21 cellular contexts compared by ENCODE assay signal in the genomic region with DNA sequence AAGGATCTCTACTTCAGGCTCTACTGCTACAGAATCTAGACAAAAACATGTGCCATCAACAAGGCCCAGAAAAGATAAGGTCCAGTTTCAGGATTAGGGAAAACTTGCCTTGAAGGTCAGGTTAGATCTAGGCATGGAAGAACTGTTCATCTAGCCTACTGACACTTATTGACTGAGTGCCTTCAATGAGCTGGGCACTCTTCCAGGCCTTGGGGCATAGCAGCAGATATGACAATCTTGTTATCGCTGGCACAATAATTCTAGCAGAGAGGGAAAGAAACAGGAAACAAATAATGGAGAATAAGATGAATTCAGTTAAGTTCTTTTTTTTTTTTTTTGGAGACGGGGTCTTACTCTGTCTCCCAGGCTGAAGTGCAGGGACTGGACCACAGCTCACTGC.
A peak's percentile ranks its signal among the peaks of the same experiment; 100 is the strongest.
DNase-seq lines count a peak whose midpoint lies in the region; ATAC-seq, FAIRE-seq and TF ChIP-seq lines count a peak whose summit lies in the region.
"Had no signal": no experiment of that assay in that cellular context is flagged by ENCODE, and none has a peak within 500 bp of the region (broad histone marks: within the 10 kb centered on the region; RNA-seq: fewer than 3 reads in every experiment).

No MANE protein-coding gene starts in this region.

- H4K20me1 ChIP-seq in SK-N-SH (ENCODE audit: insufficient read depth), result no peaks in the 10 kb centered on the region
- H4K20me1 ChIP-seq: BLaER1 had no signal

- WGBS in SK-N-SH (ENCODE audit: low lambda C conversion rate), result 23% methylated on average over 2 of the region's 2 CpGs
- WGBS in pancreas, 2 donors, result 11 to 32% methylated on average over 2 of the region's 2 CpGs

- FAIRE-seq in pancreas (lab: Jason Lieb, UNC) (no peak), urothelium cell line (lab: Jason Lieb, UNC) (peak; percentile 48)
- FAIRE-seq: GM12892, GM18507, H54 had no signal

- peaks cover 17 to 26% of the 10 kb centered on the region in 2 donors for H3K27me3 Mint-ChIP-seq in natural killer cell treated with Interleukin-12 subunit alpha and Interleukin-12 subunit beta and Interleukin-15 and Interleukin-18, amount 100 ng/mL, for 72 hours
- H3K27me3 Mint-ChIP-seq in natural killer cell (ENCODE audit: low read depth in 2 of 2), result peaks cover 4 to 20% of the 10 kb centered on the region in 2 donors

- H3K79me2 ChIP-seq in SK-N-SH (ENCODE audit: insufficient read depth), result no peaks in the 10 kb centered on the region

- no peaks in the 10 kb centered on the region for H3K9me2 ChIP-seq in SK-N-SH

- H3K4me3 ChIP-seq in SK-N-SH (ENCODE audit: low read depth in 2 of 2, low read length in 1 of 2) (no peak overlapping the region), pancreas (no peak overlapping the region)
- H3K4me3 ChIP-seq: BLaER1, GM23248 had no signal

- peaks cover 0 to 4% of the 10 kb centered on the region in 2 experiments; a peak in 2 of 4 replicates for H3K4me1 ChIP-seq in SK-N-SH (ENCODE audit: control insufficient read depth in 1 of 2, insufficient read depth in 2 of 2, low read depth in 1 of 2, low read length in 1 of 2)
- peaks cover 0 to 5% (median 0%) of the 10 kb centered on the region in 3 donors for H3K4me1 ChIP-seq in pancreas
- H3K4me1 ChIP-seq in foreskin keratinocyte, result no peaks in the 10 kb centered on the region
- H3K4me1 ChIP-seq: BLaER1 had no signal

- no peak overlapping the region for H3K27ac Mint-ChIP-seq in natural killer cell treated with Interleukin-12 subunit alpha and Interleukin-12 subunit beta and Interleukin-15 and Interleukin-18, amount 100 ng/mL, for 72 hours
- H3K27ac Mint-ChIP-seq in natural killer cell, result no peak overlapping the region
- H3K27ac Mint-ChIP-seq: CD4-positive, alpha-beta memory T cell had no signal

- TF ChIP-seq RAD21 in SK-N-SH (IDR thresholded peaks at IDR 0.05; ENCODE audit: low read length), result no peak

- no peaks in the 10 kb centered on the region for H3K36me3 Mint-ChIP-seq in natural killer cell treated with Interleukin-12 subunit alpha and Interleukin-12 subunit beta and Interleukin-15 and Interleukin-18, amount 100 ng/mL, for 72 hours
- H3K36me3 Mint-ChIP-seq in natural killer cell, result no peaks in the 10 kb centered on the region
- H3K36me3 Mint-ChIP-seq: CD14-positive monocyte; CD4-positive, alpha-beta memory T cell had no signal

- TF ChIP-seq CTCF in SK-N-SH (IDR thresholded peaks at IDR 0.05) (no peak), natural killer cell (IDR thresholded peaks at IDR 0.05) (no peak), pancreas (IDR thresholded peaks at IDR 0.05) (no peak), foreskin keratinocyte (conservative IDR thresholded peaks at IDR 0.05) (no peak)

- intact Hi-C loops in natural killer cell (cut with micrococcal nuclease) (loop anchor here (2.0 kb wide), 1 partner anchor 323 kb away; no protein-coding TSS in a partner anchor), pancreas (cut with DNase I) (loop anchor here in 2 of 3 donors (10.0 kb wide), 1 partner anchor 319 kb away; no protein-coding TSS in a partner anchor)

- DNase-seq in SK-N-SH, result no peak
- DNase-seq in natural killer cell treated with Interleukin-12 subunit alpha and Interleukin-12 subunit beta and Interleukin-15 and Interleukin-18, amount 100 ng/mL, for 72 hours (ENCODE audit: low spot score), result peak; percentile 8
- DNase-seq in natural killer cell, result no peak
- no peak for DNase-seq in pancreas
- no peak for DNase-seq in urothelium cell line (ENCODE audit: low spot score)
- no peak for DNase-seq in foreskin keratinocyte
- DNase-seq in germinal center (ENCODE audit: low spot score), result no peak
- DNase-seq: 8988T; CD4-positive, alpha-beta memory T cell; DMS153; DMS79; GDM1; GM23248; HCEC 1CT had no signal

- no peaks in the 10 kb centered on the region for H3K4me1 Mint-ChIP-seq in natural killer cell treated with Interleukin-12 subunit alpha and Interleukin-12 subunit beta and Interleukin-15 and Interleukin-18, amount 100 ng/mL, for 72 hours (ENCODE audit: low read depth in 2 of 2)
- no peaks in the 10 kb centered on the region for H3K4me1 Mint-ChIP-seq in natural killer cell
- H3K4me1 Mint-ChIP-seq: CD14-positive monocyte; CD4-positive, alpha-beta memory T cell had no signal

- H3K27me3 ChIP-seq in SK-N-SH (ENCODE audit: insufficient read depth), result peaks cover 5% of the 10 kb centered on the region; the same call in 1 of the 2 replicates
- H3K27me3 ChIP-seq in pancreas, result no peaks in the 10 kb centered on the region
- peaks cover 8% of the 10 kb centered on the region for H3K27me3 ChIP-seq in foreskin keratinocyte
- H3K27me3 ChIP-seq: BLaER1 had no signal

- POLR2A ChIA-PET in SK-N-SH (lab: Yijun Ruan, JAX), result interaction anchor here (3.5 kb wide), 1 partner anchor 140 kb away, joined by 35 read pairs; no protein-coding TSS in a partner anchor

- CTCF ChIA-PET in SK-N-SH (lab: Yijun Ruan, JAX), result interaction anchor here (1.0 to 14.1 kb wide), 28 partner anchors 7 to 584 kb away, joined by 3 to 1191 read pairs (median 12); partner anchors contain the start of genes ADCYAP1R1, CRHR2, GHRHR and INMT

- H3K27ac ChIP-seq in SK-N-SH (ENCODE audit: low read depth in 2 of 2, low read length in 1 of 2) (no peak overlapping the region), pancreas (no peak overlapping the region), foreskin keratinocyte (no peak overlapping the region)
- H3K27ac ChIP-seq: BLaER1, GM23248, HL-60 had no signal

- H2AFZ ChIP-seq in SK-N-SH (ENCODE audit: low read depth), result no peak overlapping the region
- H2AFZ ChIP-seq: GM23248 had no signal

- H3K9ac ChIP-seq in SK-N-SH, result no peak overlapping the region
- H3K9ac ChIP-seq: BLaER1, GM23248 had no signal

- H3K4me2 ChIP-seq in SK-N-SH, result no peak overlapping the region
- H3K4me2 ChIP-seq: BLaER1 had no signal

- no peak for TF ChIP-seq EP300 in SK-N-SH (IDR thresholded peaks at IDR 0.05; ENCODE audit: borderline replicate concordance in 1 of 2, low read depth in 1 of 2, low read length in 1 of 2)

- H3K9me3 Mint-ChIP-seq in natural killer cell treated with Interleukin-12 subunit alpha and Interleukin-12 subunit beta and Interleukin-15 and Interleukin-18, amount 100 ng/mL, for 72 hours, result no peaks in the 10 kb centered on the region
- H3K9me3 Mint-ChIP-seq in natural killer cell, result no peaks in the 10 kb centered on the region

- H3K36me3 ChIP-seq in SK-N-SH (replicated peaks in 1 of 2; ENCODE audit: control insufficient read depth in 1 of 2, insufficient read depth in 2 of 2, low read length in 1 of 2) (no peaks in the 10 kb centered on the region), pancreas (no peaks in the 10 kb centered on the region)
- H3K36me3 ChIP-seq: BLaER1 had no signal

- ATAC-seq in SK-N-SH treated with all-trans-retinoic acid at 6 μM for 48 hours (no peak), natural killer cell (no peak), pancreas (peak; percentile 23 to 49 (median 33)), foreskin keratinocyte (no peak)
- no peak for ATAC-seq in natural killer cell treated with Interleukin-12 subunit alpha and Interleukin-12 subunit beta and Interleukin-15 and Interleukin-18, amount 100 ng/mL, for 72 hours

- H3K4me3 Mint-ChIP-seq in natural killer cell treated with Interleukin-12 subunit alpha and Interleukin-12 subunit beta and Interleukin-15 and Interleukin-18, amount 100 ng/mL, for 72 hours, result no peak overlapping the region
- H3K4me3 Mint-ChIP-seq in natural killer cell, result no peak overlapping the region
- H3K4me3 Mint-ChIP-seq: CD14-positive monocyte; CD4-positive, alpha-beta memory T cell had no signal

- H3F3A ChIP-seq in SK-N-SH (replicated peaks; ENCODE audit: insufficient read depth), result no peaks in the 10 kb centered on the region

- H3K9me3 ChIP-seq in SK-N-SH (no peaks in the 10 kb centered on the region), pancreas (no peaks in the 10 kb centered on the region)
- H3K9me3 ChIP-seq: BLaER1 had no signal

TF ChIP-seq in SK-N-SH, 30 proteins besides CTCF, POLR2A, EP300 and RAD21:
- peak; percentile 25; the same call in 1 of the 2 replicates for TF ChIP-seq GATA2 (CRISPR knock-in tag; IDR thresholded peaks at IDR 0.05)
- no peak for TF ChIP-seq SIN3A (IDR thresholded peaks at IDR 0.05; ENCODE audit: borderline replicate concordance, low read depth, low read length)
TF ChIP-seq in SK-N-SH: peak in this region for 1.

TF ChIP-seq in SK-N-SH treated with all-trans-retinoic acid at 6 μM for 48 hours, 23 proteins besides CTCF, POLR2A, EP300 and RAD21 (continues in another document):
- TF ChIP-seq ZNF8 (CRISPR knock-in tag; IDR thresholded peaks at IDR 0.05), result no peak
- TF ChIP-seq TSHZ2 (CRISPR knock-in tag; IDR thresholded peaks at IDR 0.05), result no peak
- TF ChIP-seq ZFP30 (CRISPR knock-in tag; IDR thresholded peaks at IDR 0.05), result no peak
- TF ChIP-seq, protein P1, sequence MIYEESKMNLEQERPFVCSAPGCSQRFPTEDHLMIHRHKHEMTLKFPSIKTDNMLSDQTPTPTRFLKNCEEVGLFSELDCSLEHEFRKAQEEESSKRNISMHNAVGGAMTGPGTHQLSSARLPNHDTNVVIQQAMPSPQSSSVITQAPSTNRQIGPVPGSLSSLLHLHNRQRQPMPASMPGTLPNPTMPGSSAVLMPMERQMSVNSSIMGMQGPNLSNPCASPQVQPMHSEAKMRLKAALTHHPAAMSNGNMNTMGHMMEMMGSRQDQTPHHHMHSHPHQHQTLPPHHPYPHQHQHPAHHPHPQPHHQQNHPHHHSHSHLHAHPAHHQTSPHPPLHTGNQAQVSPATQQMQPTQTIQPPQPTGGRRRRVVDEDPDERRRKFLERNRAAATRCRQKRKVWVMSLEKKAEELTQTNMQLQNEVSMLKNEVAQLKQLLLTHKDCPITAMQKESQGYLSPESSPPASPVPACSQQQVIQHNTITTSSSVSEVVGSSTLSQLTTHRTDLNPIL (CRISPR knock-in tag; IDR thresholded peaks at IDR 0.05; ENCODE audit: low read depth), result no peak

Comparison
In these comparisons a context has a peak if more than half of its experiments do, and no peak if none do; other contexts are left out.
1. ATAC-seq: peak in pancreas (4 of 4); none in SK-N-SH treated with all-trans-retinoic acid at 6 μM for 48 hours (single experiment), natural killer cell treated with Interleukin-12 subunit alpha and Interleukin-12 subunit beta and Interleukin-15 and Interleukin-18, amount 100 ng/mL, for 72 hours (0 of 2), natural killer cell (0 of 3) and foreskin keratinocyte (single experiment).